In genomic region chr5:141852448-141852847, GRCh38 we compare ENCODE assay signal across 2 cellular contexts.
TF ChIP-seq lines count a peak whose summit lies in the region.

No MANE protein-coding gene starts in this region.

TF ChIP-seq in SK-N-SH, 30 proteins besides CTCF, POLR2A, EP300 and RAD21 (continued from another document):
- no peak for TF ChIP-seq RFX5 (IDR thresholded peaks at IDR 0.05; ENCODE audit: low read length)
- no peak for TF ChIP-seq CHD2 (IDR thresholded peaks at IDR 0.05; ENCODE audit: low read length, partially characterized antibody)
- TF ChIP-seq GABPA (IDR thresholded peaks at IDR 0.05; ENCODE audit: low read depth): no peak
- no peak for TF ChIP-seq TCF12 (IDR thresholded peaks at IDR 0.05)
- TF ChIP-seq IRF3 (IDR thresholded peaks at IDR 0.05; ENCODE audit: low read depth, low read length): no peak
- no peak for TF ChIP-seq NRF1 (IDR thresholded peaks at IDR 0.05; ENCODE audit: low read depth, low read length)
- TF ChIP-seq, protein P1, sequence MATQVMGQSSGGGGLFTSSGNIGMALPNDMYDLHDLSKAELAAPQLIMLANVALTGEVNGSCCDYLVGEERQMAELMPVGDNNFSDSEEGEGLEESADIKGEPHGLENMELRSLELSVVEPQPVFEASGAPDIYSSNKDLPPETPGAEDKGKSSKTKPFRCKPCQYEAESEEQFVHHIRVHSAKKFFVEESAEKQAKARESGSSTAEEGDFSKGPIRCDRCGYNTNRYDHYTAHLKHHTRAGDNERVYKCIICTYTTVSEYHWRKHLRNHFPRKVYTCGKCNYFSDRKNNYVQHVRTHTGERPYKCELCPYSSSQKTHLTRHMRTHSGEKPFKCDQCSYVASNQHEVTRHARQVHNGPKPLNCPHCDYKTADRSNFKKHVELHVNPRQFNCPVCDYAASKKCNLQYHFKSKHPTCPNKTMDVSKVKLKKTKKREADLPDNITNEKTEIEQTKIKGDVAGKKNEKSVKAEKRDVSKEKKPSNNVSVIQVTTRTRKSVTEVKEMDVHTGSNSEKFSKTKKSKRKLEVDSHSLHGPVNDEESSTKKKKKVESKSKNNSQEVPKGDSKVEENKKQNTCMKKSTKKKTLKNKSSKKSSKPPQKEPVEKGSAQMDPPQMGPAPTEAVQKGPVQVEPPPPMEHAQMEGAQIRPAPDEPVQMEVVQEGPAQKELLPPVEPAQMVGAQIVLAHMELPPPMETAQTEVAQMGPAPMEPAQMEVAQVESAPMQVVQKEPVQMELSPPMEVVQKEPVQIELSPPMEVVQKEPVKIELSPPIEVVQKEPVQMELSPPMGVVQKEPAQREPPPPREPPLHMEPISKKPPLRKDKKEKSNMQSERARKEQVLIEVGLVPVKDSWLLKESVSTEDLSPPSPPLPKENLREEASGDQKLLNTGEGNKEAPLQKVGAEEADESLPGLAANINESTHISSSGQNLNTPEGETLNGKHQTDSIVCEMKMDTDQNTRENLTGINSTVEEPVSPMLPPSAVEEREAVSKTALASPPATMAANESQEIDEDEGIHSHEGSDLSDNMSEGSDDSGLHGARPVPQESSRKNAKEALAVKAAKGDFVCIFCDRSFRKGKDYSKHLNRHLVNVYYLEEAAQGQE (IDR thresholded peaks at IDR 0.05; ENCODE audit: low read depth, low read length): no peak
- TF ChIP-seq POLR2AphosphoS5 (IDR thresholded peaks at IDR 0.05; ENCODE audit: low read depth, low read length): no peak
- TF ChIP-seq FOSL2 (IDR thresholded peaks at IDR 0.05; ENCODE audit: borderline replicate concordance, low read depth): no peak
- no peak for TF ChIP-seq JUND (IDR thresholded peaks at IDR 0.05)
- no peak for TF ChIP-seq SMC3 (IDR thresholded peaks at IDR 0.05; ENCODE audit: low read depth, low read length)
- TF ChIP-seq GATA2 (CRISPR knock-in tag; IDR thresholded peaks at IDR 0.05): no peak
- TF ChIP-seq, protein P2, sequence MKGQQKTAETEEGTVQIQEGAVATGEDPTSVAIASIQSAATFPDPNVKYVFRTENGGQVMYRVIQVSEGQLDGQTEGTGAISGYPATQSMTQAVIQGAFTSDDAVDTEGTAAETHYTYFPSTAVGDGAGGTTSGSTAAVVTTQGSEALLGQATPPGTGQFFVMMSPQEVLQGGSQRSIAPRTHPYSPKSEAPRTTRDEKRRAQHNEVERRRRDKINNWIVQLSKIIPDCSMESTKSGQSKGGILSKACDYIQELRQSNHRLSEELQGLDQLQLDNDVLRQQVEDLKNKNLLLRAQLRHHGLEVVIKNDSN (IDR thresholded peaks at IDR 0.05; ENCODE audit: borderline replicate concordance, low read depth): no peak
- TF ChIP-seq FOXM1 (IDR thresholded peaks at IDR 0.05; ENCODE audit: low read depth): no peak

TF ChIP-seq in SK-N-SH treated with all-trans-retinoic acid at 6 μM for 48 hours, 23 proteins besides CTCF, POLR2A, EP300 and RAD21 (continued from another document):
- TF ChIP-seq, protein P3, sequence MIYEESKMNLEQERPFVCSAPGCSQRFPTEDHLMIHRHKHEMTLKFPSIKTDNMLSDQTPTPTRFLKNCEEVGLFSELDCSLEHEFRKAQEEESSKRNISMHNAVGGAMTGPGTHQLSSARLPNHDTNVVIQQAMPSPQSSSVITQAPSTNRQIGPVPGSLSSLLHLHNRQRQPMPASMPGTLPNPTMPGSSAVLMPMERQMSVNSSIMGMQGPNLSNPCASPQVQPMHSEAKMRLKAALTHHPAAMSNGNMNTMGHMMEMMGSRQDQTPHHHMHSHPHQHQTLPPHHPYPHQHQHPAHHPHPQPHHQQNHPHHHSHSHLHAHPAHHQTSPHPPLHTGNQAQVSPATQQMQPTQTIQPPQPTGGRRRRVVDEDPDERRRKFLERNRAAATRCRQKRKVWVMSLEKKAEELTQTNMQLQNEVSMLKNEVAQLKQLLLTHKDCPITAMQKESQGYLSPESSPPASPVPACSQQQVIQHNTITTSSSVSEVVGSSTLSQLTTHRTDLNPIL (CRISPR knock-in tag; IDR thresholded peaks at IDR 0.05; ENCODE audit: low read depth): no peak
- TF ChIP-seq RARB (CRISPR knock-in tag; IDR thresholded peaks at IDR 0.05): no peak
- TF ChIP-seq ZNF8 (CRISPR knock-in tag; IDR thresholded peaks at IDR 0.05): no peak
- TF ChIP-seq PPARA (CRISPR knock-in tag; IDR thresholded peaks at IDR 0.05; ENCODE audit: borderline replicate concordance): no peak
- no peak for TF ChIP-seq TOX (CRISPR knock-in tag; IDR thresholded peaks at IDR 0.05; ENCODE audit: borderline replicate concordance)
- no peak for TF ChIP-seq ZFP3 (CRISPR knock-in tag; IDR thresholded peaks at IDR 0.05)
- TF ChIP-seq, protein P4, sequence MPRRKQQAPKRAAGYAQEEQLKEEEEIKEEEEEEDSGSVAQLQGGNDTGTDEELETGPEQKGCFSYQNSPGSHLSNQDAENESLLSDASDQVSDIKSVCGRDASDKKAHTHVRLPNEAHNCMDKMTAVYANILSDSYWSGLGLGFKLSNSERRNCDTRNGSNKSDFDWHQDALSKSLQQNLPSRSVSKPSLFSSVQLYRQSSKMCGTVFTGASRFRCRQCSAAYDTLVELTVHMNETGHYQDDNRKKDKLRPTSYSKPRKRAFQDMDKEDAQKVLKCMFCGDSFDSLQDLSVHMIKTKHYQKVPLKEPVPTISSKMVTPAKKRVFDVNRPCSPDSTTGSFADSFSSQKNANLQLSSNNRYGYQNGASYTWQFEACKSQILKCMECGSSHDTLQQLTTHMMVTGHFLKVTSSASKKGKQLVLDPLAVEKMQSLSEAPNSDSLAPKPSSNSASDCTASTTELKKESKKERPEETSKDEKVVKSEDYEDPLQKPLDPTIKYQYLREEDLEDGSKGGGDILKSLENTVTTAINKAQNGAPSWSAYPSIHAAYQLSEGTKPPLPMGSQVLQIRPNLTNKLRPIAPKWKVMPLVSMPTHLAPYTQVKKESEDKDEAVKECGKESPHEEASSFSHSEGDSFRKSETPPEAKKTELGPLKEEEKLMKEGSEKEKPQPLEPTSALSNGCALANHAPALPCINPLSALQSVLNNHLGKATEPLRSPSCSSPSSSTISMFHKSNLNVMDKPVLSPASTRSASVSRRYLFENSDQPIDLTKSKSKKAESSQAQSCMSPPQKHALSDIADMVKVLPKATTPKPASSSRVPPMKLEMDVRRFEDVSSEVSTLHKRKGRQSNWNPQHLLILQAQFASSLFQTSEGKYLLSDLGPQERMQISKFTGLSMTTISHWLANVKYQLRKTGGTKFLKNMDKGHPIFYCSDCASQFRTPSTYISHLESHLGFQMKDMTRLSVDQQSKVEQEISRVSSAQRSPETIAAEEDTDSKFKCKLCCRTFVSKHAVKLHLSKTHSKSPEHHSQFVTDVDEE (CRISPR knock-in tag; IDR thresholded peaks at IDR 0.05): no peak
